Comparison of ENCODE assay signal across 10 cellular contexts in genomic region chr22:38869663-38870062, GRCh38. TPM values are rescaled to one million over a fixed set of nuclear protein-coding genes. Genes with fewer than 3 reads are reported as not detected.
DNase-seq lines count a peak whose midpoint lies in the region; TF ChIP-seq lines count a peak whose summit lies in the region.
"Had no signal": no experiment of that assay in that cellular context is flagged by ENCODE, and none has a peak within 500 bp of the region (broad histone marks: within the 10 kb centered on the region; RNA-seq: fewer than 3 reads in every experiment).

No MANE protein-coding gene starts in this region.

- peaks cover 35% of the 10 kb centered on the region for H3K79me2 ChIP-seq in hepatocyte

- peak; percentile 54 for DNase-seq in activated CD8-positive, alpha-beta memory T cell treated with anti-CD3 and anti-CD28 coated beads for 24 hours
- DNase-seq in activated CD8-positive, alpha-beta memory T cell treated with anti-CD3 and anti-CD28 coated beads, Interleukin-2, amount 50 U/mL, for 4 hours: no peak
- DNase-seq in hepatocyte (ENCODE audit: low spot score): peak; percentile 4
- no peak for DNase-seq in SKM-1 (lab: John Stamatoyannopoulos, UW; ENCODE audit: unreplicated experiment)
- DNase-seq in GM13977 (ENCODE audit: low spot score): no peak
- no peak for DNase-seq in NCI-H1105 treated with DMSO at 0.1 percent for 48 hours (lab: John Stamatoyannopoulos, UW)

- peak overlapping the region; percentile 90 for H3K4me2 ChIP-seq in hepatocyte

- H3K27ac ChIP-seq in VCaP (peak overlapping the region; percentile 15; the same call in 1 of the 2 replicates), hepatocyte (no peak overlapping the region), stomach smooth muscle (ENCODE audit: low read length) (peak overlapping the region; percentile 31)
- H3K27ac ChIP-seq: HL-60 had no signal

- H3K9me3 ChIP-seq in hepatocyte (ENCODE audit: low read depth): no peaks in the 10 kb centered on the region
- H3K9me3 ChIP-seq in stomach smooth muscle (ENCODE audit: control insufficient read depth in 2 of 2, low read length in 2 of 2): no peaks in the 10 kb centered on the region
- H3K9me3 ChIP-seq: Peyer's patch had no signal

- H3K4me3 ChIP-seq in hepatocyte: no peak overlapping the region
- H3K4me3 ChIP-seq in stomach smooth muscle (ENCODE audit: low read length in 2 of 2): peak overlapping the region in 1 of 2 donors; percentile 81

- H3K9me2 ChIP-seq in hepatocyte (replicated peaks; ENCODE audit: insufficient read depth): no peaks in the 10 kb centered on the region

- H3K9ac ChIP-seq in stomach smooth muscle (ENCODE audit: low read length in 2 of 2): peak overlapping the region in 1 of 2 donors; percentile 13

- in situ Hi-C loops in GM13977 (cut with MboI; ENCODE audit: low pct_unique_long_range_greater_than_20kb, low sequenced_read_pairs, unreplicated experiment): no loop called here

- H3K4me1 ChIP-seq in hepatocyte (ENCODE audit: insufficient read depth) (peaks cover 20% of the 10 kb centered on the region), stomach smooth muscle (ENCODE audit: control insufficient read depth, insufficient read depth, low read length) (peaks cover 76% of the 10 kb centered on the region)

- TF ChIP-seq CTCF in VCaP (conservative IDR thresholded peaks at IDR 0.05): no peak
- TF ChIP-seq CTCF in hepatocyte (IDR thresholded peaks at IDR 0.05; ENCODE audit: poor library complexity): no peak
- TF ChIP-seq CTCF in GM13977 (IDR thresholded peaks at IDR 0.05; ENCODE audit: extremely low read depth, insufficient read depth, missing control alignments): no peak

- 94% methylated on average over 3 of the region's 3 CpGs for WGBS in hepatocyte (ENCODE audit: low lambda C conversion rate, missing lambda C conversion rate)

- H3K27me3 ChIP-seq in hepatocyte: no peaks in the 10 kb centered on the region
- H3K27me3 ChIP-seq in stomach smooth muscle (ENCODE audit: control insufficient read depth in 1 of 2, insufficient read depth in 2 of 2, low read length in 2 of 2): no peaks in the 10 kb centered on the region
- H3K27me3 ChIP-seq: Peyer's patch had no signal

- peaks cover 41% of the 10 kb centered on the region for H4K20me1 ChIP-seq in hepatocyte (ENCODE audit: insufficient read depth, poor library complexity, severe bottlenecking)

- H3K36me3 ChIP-seq in hepatocyte (replicated peaks; ENCODE audit: insufficient read depth, low read depth) (no peaks in the 10 kb centered on the region), stomach smooth muscle (ENCODE audit: control insufficient read depth in 2 of 2, insufficient read depth in 2 of 2, low read length in 2 of 2) (peaks cover 12 to 28% of the 10 kb centered on the region in 2 donors)

- no peak overlapping the region for H2AFZ ChIP-seq in hepatocyte

RNA-seq across cellular contexts. Expression of gene CBX6, which starts 2.4 kb away (rescaled TPM):
- total RNA-seq in hepatocyte: 30.7 and 42.9 TPM in 2 replicates
- 40.6 and 45.4 TPM in 2 replicates for polyA plus RNA-seq in hepatocyte

RNA-seq across cellular contexts. Expression of gene NPTXR, which starts 25.8 kb away (rescaled TPM):
- total RNA-seq in hepatocyte: 3.1 and 3.8 TPM in 2 replicates
- 3.3 TPM in 2 replicates for polyA plus RNA-seq in hepatocyte

Comparison
In these comparisons a context has a peak if more than half of its experiments do, and no peak if none do; other contexts are left out.
1. DNase-seq: peak in activated CD8-positive, alpha-beta memory T cell treated with anti-CD3 and anti-CD28 coated beads for 24 hours (single experiment) and hepatocyte (single experiment); none in activated CD8-positive, alpha-beta memory T cell treated with anti-CD3 and anti-CD28 coated beads, Interleukin-2, amount 50 U/mL, for 4 hours (single experiment), SKM-1 (single experiment), GM13977 (single experiment) and NCI-H1105 treated with DMSO at 0.1 percent for 48 hours (single experiment).